In the genomic region with DNA sequence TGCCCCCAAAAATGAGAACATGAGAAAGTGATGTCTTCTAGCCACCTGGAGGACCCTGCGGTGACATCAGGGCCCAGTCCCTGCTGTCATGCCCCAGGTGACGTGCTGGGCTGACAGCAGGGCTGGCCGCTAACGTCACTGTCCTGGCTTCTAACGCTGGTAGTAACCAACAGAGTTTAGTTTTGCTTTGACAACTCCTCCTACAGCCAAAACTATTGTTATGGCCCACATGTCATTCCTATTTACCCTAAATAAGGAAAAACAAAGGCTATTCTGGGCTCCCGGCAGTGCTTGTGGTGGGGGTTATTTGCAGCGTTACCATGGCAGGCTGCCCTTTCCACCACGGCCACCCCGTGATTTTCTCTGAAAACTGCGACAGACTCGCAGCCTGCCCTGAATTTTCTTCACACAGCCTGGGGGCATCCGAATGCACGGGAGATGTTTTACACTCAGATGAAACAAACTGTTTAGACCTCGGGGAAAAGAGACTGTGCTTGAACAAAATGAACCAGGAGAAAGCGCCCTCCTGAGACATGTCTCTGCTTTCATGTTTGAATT, we compare ENCODE assay signal across 8 cellular contexts.
DNase-seq lines count a peak whose midpoint lies in the region; ATAC-seq and TF ChIP-seq lines count a peak whose summit lies in the region.

No MANE protein-coding gene starts in this region.

- peak overlapping the region; percentile 68 to 88 (median 84) for H3K27ac ChIP-seq in heart right ventricle

- H3K27me3 Mint-ChIP-seq in activated T-helper 2 cell treated with anti-CD3 and anti-CD28 coated beads, Interferon-gamma antibody, Interleukin-2, Interleukin-4, amounts not matched to agents 10 μg/mL and 5 μg/mL and 100 μg/mL, durations not matched to agents 14 hours and 24 hours and 36 hours (ENCODE audit: low read depth), result no peaks in the 10 kb centered on the region

- no peaks in the 10 kb centered on the region for H3K27me3 ChIP-seq in heart right ventricle

- intact Hi-C loops in activated T-helper 2 cell treated with anti-CD3 and anti-CD28 coated beads, Interferon-gamma antibody, Interleukin-2, Interleukin-4, amounts not matched to agents 10 μg/mL and 5 μg/mL and 100 μg/mL, durations not matched to agents 14 hours and 24 hours and 36 hours (cut with micrococcal nuclease), result loop anchor here (5.0 kb wide), 2 partner anchors 174 to 234 kb away; no protein-coding TSS in a partner anchor
- intact Hi-C loops in heart right ventricle (cut with DNase I), result loop anchor here in 6 of 10 donors (1.0 to 10.0 kb wide), 8 partner anchors 26 to 394 kb away; partner anchors contain the start of gene LDLRAD4 (in 3 of the 6)

- peaks cover 82% of the 10 kb centered on the region for H3K4me1 Mint-ChIP-seq in activated T-helper 2 cell treated with anti-CD3 and anti-CD28 coated beads, Interferon-gamma antibody, Interleukin-2, Interleukin-4, amounts not matched to agents 10 μg/mL and 5 μg/mL and 100 μg/mL, durations not matched to agents 14 hours and 24 hours and 36 hours (ENCODE audit: low read depth)

- H3K4me1 ChIP-seq in heart right ventricle, result peaks cover 17 to 72% (median 55%) of the 10 kb centered on the region in 9 donors

- no peaks in the 10 kb centered on the region for H3K9me3 ChIP-seq in heart right ventricle

- peak overlapping the region; percentile 78 for H3K4me3 Mint-ChIP-seq in activated T-helper 2 cell treated with anti-CD3 and anti-CD28 coated beads, Interferon-gamma antibody, Interleukin-2, Interleukin-4, amounts not matched to agents 10 μg/mL and 5 μg/mL and 100 μg/mL, durations not matched to agents 14 hours and 24 hours and 36 hours (ENCODE audit: low read depth)

- DNase-seq in DMS 273 (lab: John Stamatoyannopoulos, UW; ENCODE audit: unreplicated experiment), result peak; percentile 40
- no peak for DNase-seq in DMS 273 treated with DMSO at 0.1 percent for 48 hours (lab: John Stamatoyannopoulos, UW)
- no peak for DNase-seq in activated T-helper 2 cell treated with anti-CD3 and anti-CD28 coated beads, Interferon-gamma antibody, Interleukin-2, Interleukin-4, amounts not matched to agents 10 μg/mL and 5 μg/mL and 100 μg/mL, durations not matched to agents 14 hours and 24 hours and 36 hours (ENCODE audit: low spot score)
- peak; percentile 66 to 80 for DNase-seq in heart right ventricle
- peak; percentile 13 for DNase-seq in renal cortical epithelial cell (ENCODE audit: low read depth)
- DNase-seq in DMS153 treated with DMSO at 0.1 percent for 48 hours (lab: John Stamatoyannopoulos, UW; ENCODE audit: unreplicated experiment), result no peak

- ATAC-seq in HG03135 (IDR thresholded peaks at IDR 0.05; ENCODE audit: unreplicated experiment) (peak; percentile 34), heart right ventricle (peak; percentile 62 to 87 (median 82)), GM19324 (IDR thresholded peaks at IDR 0.05; ENCODE audit: low FRiP score, unreplicated experiment) (no peak)

- no peaks in the 10 kb centered on the region for H3K36me3 ChIP-seq in heart right ventricle

- H3K4me3 ChIP-seq in heart right ventricle, result peak overlapping the region in 9 of 10 donors; percentile 17 to 54 (median 44)

- peaks cover 6% of the 10 kb centered on the region for H3K9me3 Mint-ChIP-seq in activated T-helper 2 cell treated with anti-CD3 and anti-CD28 coated beads, Interferon-gamma antibody, Interleukin-2, Interleukin-4, amounts not matched to agents 10 μg/mL and 5 μg/mL and 100 μg/mL, durations not matched to agents 14 hours and 24 hours and 36 hours

- TF ChIP-seq CTCF in heart right ventricle (IDR thresholded peaks at IDR 0.05), result peak in 1 of 9 donors; percentile 10

- peak overlapping the region; percentile 90 for H3K27ac Mint-ChIP-seq in activated T-helper 2 cell treated with anti-CD3 and anti-CD28 coated beads, Interferon-gamma antibody, Interleukin-2, Interleukin-4, amounts not matched to agents 10 μg/mL and 5 μg/mL and 100 μg/mL, durations not matched to agents 14 hours and 24 hours and 36 hours

- 6 to 8% methylated on average over 15 of the region's 15 CpGs for WGBS in heart right ventricle, 2 donors

- H3K36me3 Mint-ChIP-seq in activated T-helper 2 cell treated with anti-CD3 and anti-CD28 coated beads, Interferon-gamma antibody, Interleukin-2, Interleukin-4, amounts not matched to agents 10 μg/mL and 5 μg/mL and 100 μg/mL, durations not matched to agents 14 hours and 24 hours and 36 hours (ENCODE audit: low read depth), result peaks cover 9% of the 10 kb centered on the region

Comparison
In these comparisons a context has a peak if more than half of its experiments do, and no peak if none do; other contexts are left out.
1. DNase-seq: peak in DMS 273 (single experiment), heart right ventricle (2 of 2) and renal cortical epithelial cell (single experiment); none in DMS 273 treated with DMSO at 0.1 percent for 48 hours (single experiment), activated T-helper 2 cell treated with anti-CD3 and anti-CD28 coated beads, Interferon-gamma antibody, Interleukin-2, Interleukin-4, amounts not matched to agents 10 μg/mL and 5 μg/mL and 100 μg/mL, durations not matched to agents 14 hours and 24 hours and 36 hours (single experiment) and DMS153 treated with DMSO at 0.1 percent for 48 hours (single experiment).